Comparison of ENCODE assay signal across 20 cellular contexts in the genomic region with DNA sequence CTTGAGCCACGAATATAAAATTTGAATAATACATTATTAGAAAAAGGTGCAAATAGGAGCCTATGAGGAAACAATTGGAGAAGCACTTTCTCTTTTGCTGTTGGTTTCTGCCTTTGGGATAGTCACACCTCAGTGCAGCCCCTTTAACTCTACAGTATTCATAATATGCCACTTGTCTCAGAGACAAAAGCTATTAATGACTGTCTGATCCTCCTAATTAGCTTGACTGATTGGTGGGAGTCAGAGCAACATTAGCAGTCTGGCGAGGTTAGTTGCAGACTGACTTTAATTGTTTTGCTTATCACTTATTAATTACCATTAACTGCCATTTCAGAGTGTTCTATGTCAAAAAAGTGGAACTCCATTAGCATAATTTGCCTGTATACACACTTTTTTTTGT.
DNase-seq lines count a peak whose midpoint lies in the region; ATAC-seq, FAIRE-seq and TF ChIP-seq lines count a peak whose summit lies in the region.
"Had no signal": no experiment of that assay in that cellular context is flagged by ENCODE, and none has a peak within 500 bp of the region (broad histone marks: within the 10 kb centered on the region; RNA-seq: fewer than 3 reads in every experiment).

No MANE protein-coding gene starts in this region.

- no peaks in the 10 kb centered on the region for H3K9me3 ChIP-seq in GM12878 (replicated peaks; ENCODE audit: control insufficient read depth, insufficient read depth, low read length)
- H3K9me3 ChIP-seq: BE2C, BLaER1 had no signal

- no TSS peak for BruUV-seq in GM12878 (replicated peaks; lab: Mats Ljungman, UMichigan)

- RAD21 ChIA-PET in GM12878 (lab: Charles Lee; ENCODE audit: unreplicated experiment), result interaction anchor here (0.6 kb wide), 1 partner anchor 765 kb away, joined by 3 read pairs; no protein-coding TSS in a partner anchor

- no peak overlapping the region for H3K4me2 ChIP-seq in GM12878 (ENCODE audit: control insufficient read depth, insufficient read depth)
- H3K4me2 ChIP-seq: BLaER1 had no signal

- POLR2A ChIA-PET in GM12878 (lab: Charles Lee), result interaction anchor here (1.5 kb wide), 1 partner anchor 9 kb away, joined by 4 read pairs; no protein-coding TSS in a partner anchor

- in situ Hi-C loops in GM12878 (cut with MboI), result no loop called here

- 0% methylated on average over 2 of the region's 2 CpGs for WGBS in GM12878 (ENCODE audit: insufficient coverage, insufficient replicate concordance, low lambda C conversion rate, missing lambda C conversion rate)

- FAIRE-seq in GM18507 (lab: Jason Lieb, UNC) (peak; percentile 46), GM12878 (lab: Jason Lieb, UNC) (no peak)
- FAIRE-seq: A204.1, GM12891 had no signal

- no peak for TF ChIP-seq RAD21 in GM12878 (IDR thresholded peaks at IDR 0.05; ENCODE audit: insufficient read depth, low read depth, low read length)

- no peak overlapping the region for H2AFZ ChIP-seq in GM12878 (ENCODE audit: control insufficient read depth, low read depth, low read length)

- TF ChIP-seq POLR2A in GM12878 (IDR thresholded peaks at IDR 0.05; ENCODE audit: low read depth, low read length), result no peak

- no peak overlapping the region for H3K27ac ChIP-seq in GM12878 (ENCODE audit: control insufficient read depth, insufficient read depth)
- H3K27ac ChIP-seq: BLaER1 had no signal

- no peak for TF ChIP-seq CTCF in GM12878 (IDR thresholded peaks at IDR 0.05 in 2 of 3, conservative IDR thresholded peaks at IDR 0.05 in 1 of 3; ENCODE audit: control insufficient read depth in 2 of 3, extremely low read depth in 1 of 3, insufficient read depth in 1 of 3, low read depth in 3 of 3, low read length in 3 of 3)

- no peak for TF ChIP-seq EP300 in GM12878 (IDR thresholded peaks at IDR 0.05; ENCODE audit: borderline replicate concordance in 1 of 2, control insufficient read depth in 1 of 2, low read depth in 2 of 2, low read length in 2 of 2)

- intact Hi-C loops in GM12878 (cut with micrococcal nuclease; ENCODE audit: unreplicated experiment), result loop anchor here (5.0 kb wide), 2 partner anchors 39 to 754 kb away; no protein-coding TSS in a partner anchor

- DNase-seq in GM18507 (ENCODE audit: extremely low spot score, insufficient read length, low read depth) (no peak), NCI-H82 (lab: John Stamatoyannopoulos, UW) (peak; percentile 89), GM12878 (ENCODE audit: low read depth, low spot score) (no peak), EL (no peak), NCI-H510A treated with DMSO at 0.1 percent for 48 hours (lab: John Stamatoyannopoulos, UW) (no peak), dedifferentiated amniotic fluid mesenchymal stem cell (ENCODE audit: extremely low spot score) (no peak)
- DNase-seq: 8988T; ACHN; BE2C; C1 segment of cervical spinal cord; CD4-positive, alpha-beta memory T cell; CD4-positive, CD25-positive, alpha-beta regulatory T cell; CD8-positive, alpha-beta memory T cell; COR-L47; DMS79 treated with DMSO at 0.1 percent for 48 hours; GDM1 had no signal

- no peak overlapping the region for H3K9ac ChIP-seq in GM12878 (ENCODE audit: control insufficient read depth, insufficient read depth, low read length)
- H3K9ac ChIP-seq: BLaER1 had no signal

- no peaks in the 10 kb centered on the region for H3K79me2 ChIP-seq in GM12878 (ENCODE audit: control insufficient read depth, insufficient read depth, low read length)

- no peak overlapping the region for H3K4me3 ChIP-seq in GM12878
- H3K4me3 ChIP-seq: BLaER1 had no signal

- H3K4me1 ChIP-seq in GM12878 (ENCODE audit: control insufficient read depth, insufficient read depth, low read length), result no peaks in the 10 kb centered on the region
- H3K4me1 ChIP-seq: BE2C had no signal

- CTCF ChIA-PET in GM12878 (lab: Yijun Ruan, JAX), result interaction anchor here (0.9 to 1.2 kb wide), 3 partner anchors 11 to 28 kb away, joined by 3 to 5 read pairs (median 3); no protein-coding TSS in a partner anchor

- H3K36me3 ChIP-seq in GM12878 (ENCODE audit: control insufficient read depth in 2 of 2, insufficient read depth in 2 of 2, low read length in 1 of 2), result no peaks in the 10 kb centered on the region
- H3K36me3 ChIP-seq: BE2C, BLaER1 had no signal

- no peaks in the 10 kb centered on the region for H3K27me3 ChIP-seq in GM12878 (replicated peaks in 1 of 2; ENCODE audit: control insufficient read depth in 2 of 2, insufficient read depth in 2 of 2, low read length in 1 of 2)
- H3K27me3 ChIP-seq: BE2C, BLaER1 had no signal

- ATAC-seq in GM12878 (peak; percentile 53), GM19395 (IDR thresholded peaks at IDR 0.05; ENCODE audit: unreplicated experiment) (no peak)

- SMC1A ChIA-PET in GM12878 (lab: Charles Lee; ENCODE audit: uncharacterized antibody, unreplicated experiment), result interaction anchor here (1.3 to 4.3 kb wide), 3 partner anchors 11 to 40 kb away, joined by 4 to 17 read pairs (median 13); no protein-coding TSS in a partner anchor

- H4K20me1 ChIP-seq in GM12878 (ENCODE audit: control insufficient read depth, insufficient read depth), result no peaks in the 10 kb centered on the region
- H4K20me1 ChIP-seq: BLaER1 had no signal

TF ChIP-seq in GM12878, 131 proteins besides CTCF, POLR2A, EP300 and RAD21:
- TF ChIP-seq MTA2 (IDR thresholded peaks at IDR 0.05; ENCODE audit: low read depth), result peak; percentile 83
- no peak for TF ChIP-seq NR2C2 (IDR thresholded peaks at IDR 0.05; ENCODE audit: borderline replicate concordance, control insufficient read depth, insufficient read length, low read depth)
- TF ChIP-seq, protein P1, sequence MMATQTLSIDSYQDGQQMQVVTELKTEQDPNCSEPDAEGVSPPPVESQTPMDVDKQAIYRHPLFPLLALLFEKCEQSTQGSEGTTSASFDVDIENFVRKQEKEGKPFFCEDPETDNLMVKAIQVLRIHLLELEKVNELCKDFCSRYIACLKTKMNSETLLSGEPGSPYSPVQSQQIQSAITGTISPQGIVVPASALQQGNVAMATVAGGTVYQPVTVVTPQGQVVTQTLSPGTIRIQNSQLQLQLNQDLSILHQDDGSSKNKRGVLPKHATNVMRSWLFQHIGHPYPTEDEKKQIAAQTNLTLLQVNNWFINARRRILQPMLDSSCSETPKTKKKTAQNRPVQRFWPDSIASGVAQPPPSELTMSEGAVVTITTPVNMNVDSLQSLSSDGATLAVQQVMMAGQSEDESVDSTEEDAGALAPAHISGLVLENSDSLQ (IDR thresholded peaks at IDR 0.05), result peak; percentile 54
